ENCODE assay signal across 15 cellular contexts in the genomic region with DNA sequence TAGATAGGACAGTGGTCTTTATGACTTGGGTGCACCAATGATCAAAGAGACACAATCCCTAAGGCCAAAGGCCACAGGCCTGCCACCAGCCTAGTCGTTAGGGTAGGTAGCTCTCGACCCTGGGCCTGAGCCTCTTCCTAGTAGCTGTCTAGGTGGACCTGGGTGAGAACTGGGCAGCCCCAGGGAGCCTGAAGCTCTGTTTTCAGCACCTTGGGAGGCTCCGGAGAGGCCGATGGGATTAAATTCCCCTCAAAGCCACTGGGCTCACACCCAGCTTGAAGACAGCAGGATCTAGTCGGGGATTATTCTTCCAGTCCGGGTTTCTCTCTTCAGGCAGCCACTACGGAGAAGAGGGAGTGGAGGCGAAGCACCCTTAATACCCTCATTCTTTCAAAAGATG.
"Had no signal": no experiment of that assay in that cellular context is flagged by ENCODE, and none has a peak within 500 bp of the region (broad histone marks: within the 10 kb centered on the region; RNA-seq: fewer than 3 reads in every experiment).

No MANE protein-coding gene starts in this region.

- DNase-seq: activated naive CD4-positive, alpha-beta T cell treated with anti-CD3 and anti-CD28 coated beads for 36 hours; activated T-cell treated with anti-CD3 and anti-CD28 coated beads for 4 hours; heart right ventricle; naive B cell; right cardiac atrium; stimulated activated CD4-positive, alpha-beta T cell treated with anti-CD3 and anti-CD28 coated beads, Interleukin-4, amount 100 ng/mL, for 24 hours; transverse colon had no signal

- H3K9me3 Mint-ChIP-seq: activated naive CD4-positive, alpha-beta T cell treated with anti-CD3 and anti-CD28 coated beads for 36 hours; T-helper 2 cell treated with Interferon-gamma antibody and Interleukin-4, amounts not matched to agents 5 μg/mL and 100 μg/mL, for 36 hours had no signal

- H3K4me1 ChIP-seq: gastroesophageal sphincter, heart right ventricle, transverse colon had no signal

- H3K4me1 Mint-ChIP-seq: activated T-helper 17 cell treated with anti-CD3 and anti-CD28 coated beads, Interleukin-2, amount 50 U/mL, for 72 hours; naive B cell had no signal

- H3K4me3 Mint-ChIP-seq: activated naive CD4-positive, alpha-beta T cell treated with anti-CD3 and anti-CD28 coated beads for 36 hours; activated T-helper 17 cell treated with anti-CD3 and anti-CD28 coated beads, Interleukin-2, amount 50 U/mL, for 72 hours; naive B cell; T-helper 2 cell treated with Interferon-gamma antibody and Interleukin-4, amounts not matched to agents 5 μg/mL and 100 μg/mL, for 36 hours had no signal

- H3K27me3 ChIP-seq: gastroesophageal sphincter, neutrophil, transverse colon had no signal

- H3K27ac Mint-ChIP-seq: activated naive CD4-positive, alpha-beta T cell treated with anti-CD3 and anti-CD28 coated beads for 36 hours; activated T-helper 17 cell treated with anti-CD3 and anti-CD28 coated beads, Interleukin-2, amount 50 U/mL, for 72 hours; T-helper 2 cell treated with Interferon-gamma antibody and Interleukin-4, amounts not matched to agents 5 μg/mL and 100 μg/mL, for 36 hours had no signal

- H3K36me3 Mint-ChIP-seq: naive B cell had no signal

- H3K27ac ChIP-seq: gastroesophageal sphincter, heart right ventricle, neutrophil, transverse colon had no signal

- ATAC-seq: activated CD4-positive, CD25-positive, alpha-beta regulatory T cell treated with anti-CD3 and anti-CD28 coated beads, Interleukin-2, amount 50 U/mL, for 24 hours; activated T-helper 17 cell treated with anti-CD3 and anti-CD28 coated beads, Interleukin-2, amount 50 U/mL, for 72 hours; gastroesophageal sphincter; right cardiac atrium had no signal

- FAIRE-seq: astrocyte, bronchial epithelial cell, small intestine had no signal

- H3K4me3 ChIP-seq: gastroesophageal sphincter, heart right ventricle, transverse colon had no signal

- H3K36me3 ChIP-seq: gastroesophageal sphincter, heart right ventricle, neutrophil, transverse colon had no signal

- H3K9me3 ChIP-seq: gastroesophageal sphincter, heart right ventricle, neutrophil, transverse colon had no signal
